Comparison of ENCODE assay signal across 23 cellular contexts in the genomic region with DNA sequence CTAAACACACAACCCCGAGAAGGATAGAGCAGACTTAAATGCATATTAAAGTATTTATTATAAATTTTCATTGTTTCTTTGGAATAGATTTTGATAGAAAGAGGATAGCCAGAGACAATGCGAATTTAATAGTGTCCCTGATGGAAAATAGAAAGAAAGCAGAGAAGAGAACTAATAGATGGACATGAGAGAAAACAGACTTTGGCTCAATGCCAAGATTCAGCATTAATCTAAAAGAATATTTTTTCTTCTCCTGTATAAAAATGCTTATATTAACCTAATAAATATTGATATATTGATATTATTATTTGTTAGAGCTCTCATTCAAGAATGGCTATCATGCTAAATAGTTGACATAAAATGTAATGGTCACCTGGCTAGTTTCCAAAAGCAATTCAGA.
"Had no signal": no experiment of that assay in that cellular context is flagged by ENCODE, and none has a peak within 500 bp of the region (broad histone marks: within the 10 kb centered on the region; RNA-seq: fewer than 3 reads in every experiment).

No MANE protein-coding gene starts in this region.

- H3K27me3 ChIP-seq: esophagus muscularis mucosa, foreskin keratinocyte, heart left ventricle, hepatocyte, left lung had no signal

- H3K4me2 ChIP-seq: hepatocyte had no signal

- ATAC-seq: foreskin keratinocyte; gastroesophageal sphincter; heart left ventricle; left cardiac atrium; left lung; left ventricle myocardium superior; lower lobe of right lung; naive thymus-derived CD4-positive, alpha-beta T cell had no signal

- H3K27ac ChIP-seq: coronary artery, dorsolateral prefrontal cortex, esophagus muscularis mucosa, foreskin keratinocyte, gastroesophageal sphincter, heart left ventricle, hepatocyte, left lung, lower lobe of right lung had no signal

- H3K4me3 ChIP-seq: coronary artery, dorsolateral prefrontal cortex, esophagus muscularis mucosa, gastroesophageal sphincter, heart left ventricle, hepatocyte, left lung, lower lobe of right lung had no signal

- FAIRE-seq: colon, endothelial cell of umbilical vein, frontal cortex, keratinocyte had no signal

- DNase-seq: dermis blood vessel endothelial cell; dorsolateral prefrontal cortex; effector CD4-positive, alpha-beta T cell; effector memory CD4-positive, alpha-beta T cell; foreskin keratinocyte; heart left ventricle; hypothalamus; immature natural killer cell; left cardiac atrium; left lung; left ventricle myocardium superior; lower lobe of right lung; mesendoderm; midbrain; naive thymus-derived CD4-positive, alpha-beta T cell had no signal

- H3K79me2 ChIP-seq: hepatocyte had no signal

- H3K4me1 ChIP-seq: esophagus muscularis mucosa, foreskin keratinocyte, gastroesophageal sphincter, heart left ventricle, left lung, lower lobe of right lung had no signal

- H3K9me3 ChIP-seq: esophagus muscularis mucosa, gastroesophageal sphincter, left lung, lower lobe of right lung had no signal

- H3K36me3 ChIP-seq: esophagus muscularis mucosa, gastroesophageal sphincter, heart left ventricle, left lung, lower lobe of right lung had no signal

- H2AFZ ChIP-seq: hepatocyte had no signal
